In the genomic region with DNA sequence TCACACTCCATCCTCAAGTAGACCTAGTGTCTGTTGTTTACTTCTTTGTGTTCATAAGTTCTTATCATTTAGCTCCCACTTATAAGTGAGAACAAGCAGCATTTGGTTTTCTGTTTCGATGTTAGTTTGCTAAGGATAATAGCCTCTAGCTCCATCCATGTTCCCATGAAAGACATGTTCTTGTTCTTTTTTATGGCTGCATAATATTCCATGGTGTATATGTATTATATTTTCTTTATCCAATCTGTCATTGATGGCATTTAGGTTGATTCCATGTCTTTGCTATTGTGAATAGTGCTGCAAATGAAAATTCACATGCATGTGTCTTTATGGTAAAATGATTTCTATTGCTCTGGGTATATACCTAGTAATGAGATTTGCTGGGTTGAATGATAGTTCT, we compare ENCODE assay signal across 3 cellular contexts. TPM values are rescaled to one million over a fixed set of nuclear protein-coding genes. Genes with fewer than 3 reads are reported as not detected.
DNase-seq lines count a peak whose midpoint lies in the region; ATAC-seq, FAIRE-seq and TF ChIP-seq lines count a peak whose summit lies in the region.
"Not testable (repeated sequence)": the region's sequence is repeated elsewhere in the genome, so short reads cannot be mapped to it uniquely, and the experiment has no call there.

No MANE protein-coding gene starts in this region.

- H3K9me1 ChIP-seq in K562 (ENCODE audit: control insufficient read depth, insufficient read depth, low read length): not testable (repeated sequence)

- H3K4me2 ChIP-seq in K562 (ENCODE audit: insufficient read depth, low read length): not testable (repeated sequence)

- DNase-seq in GM19239 (ENCODE audit: insufficient read length, low spot score); K562 (ENCODE audit: extremely low read depth in 1 of 4, low spot score in 3 of 4): not testable (repeated sequence)

- peaks cover 0 to 24% of the 10 kb centered on the region in 2 experiments; a peak in 1 of 3 replicates for H3K36me3 ChIP-seq in HEK293 (ENCODE audit: control insufficient read depth in 2 of 2, insufficient read depth in 1 of 2, low read length in 2 of 2)
- H3K36me3 ChIP-seq in K562 (ENCODE audit: control insufficient read depth, insufficient read depth, low read length): peaks cover 40% of the 10 kb centered on the region; the same call in 2 of the 3 replicates

- in situ Hi-C loops in K562 (cut with MboI): not testable (repeated sequence)

- not testable (repeated sequence) for TF ChIP-seq RAD21 in K562 (CRISPR knock-in tag; conservative IDR thresholded peaks at IDR 0.05 in 1 of 2, IDR thresholded peaks at IDR 0.05 in 1 of 2)

- CTCF ChIA-PET in HEK293 (lab: Yijun Ruan, JAX): interaction anchor here (0.7 kb wide), 1 partner anchor 1534 kb away, joined by 3 read pairs; no protein-coding TSS in a partner anchor
- CTCF ChIA-PET in K562 (lab: Yijun Ruan, JAX; ENCODE audit: low intra/inter-chr PET ratio): not testable (repeated sequence)

- H2AFZ ChIP-seq in K562 (ENCODE audit: low read depth, low read length): not testable (repeated sequence)

- peak; percentile 23 for FAIRE-seq in GM19239 (lab: Jason Lieb, UNC)
- not testable (repeated sequence) for FAIRE-seq in K562 (lab: Jason Lieb, UNC)

- not testable (repeated sequence) for H3K27me3 ChIP-seq in K562 (ENCODE audit: control insufficient read depth in 2 of 2, insufficient read depth in 2 of 2, low read length in 2 of 2)

- H3K4me3 ChIP-seq in HEK293 (ENCODE audit: low read depth, low read length); K562: not testable (repeated sequence)

- not testable (repeated sequence) for H3K27ac ChIP-seq in HEK293 (ENCODE audit: extremely low read depth, low read depth, low read length); K562 (ENCODE audit: extremely low read depth, low read depth, low read length)

- WGBS in K562 (ENCODE audit: insufficient coverage, low coverage, missing lambda C conversion rate): 95% methylated on average over 1 of the region's 1 CpG

- BruUV-seq in K562 (replicated peaks; lab: Mats Ljungman, UMichigan): not testable (repeated sequence)

- not testable (repeated sequence) for TF ChIP-seq EP300 in K562 (IDR thresholded peaks at IDR 0.05; ENCODE audit: low read length)

- POLR2A ChIA-PET in HEK293 (lab: Yijun Ruan, JAX): not testable (repeated sequence)
- POLR2A ChIA-PET in K562 (lab: Yijun Ruan, JAX): interaction anchor here (1.0 kb wide), 1 partner anchor 17 kb away, joined by 3 read pairs; no protein-coding TSS in a partner anchor

- peaks cover 20% of the 10 kb centered on the region for H3K79me2 ChIP-seq in K562 (ENCODE audit: control insufficient read depth, insufficient read depth, low read length)

- not testable (repeated sequence) for H4K20me1 ChIP-seq in K562 (replicated peaks; ENCODE audit: control insufficient read depth, insufficient read depth, low read length)

- H3K4me1 ChIP-seq in HEK293 (ENCODE audit: control insufficient read depth, insufficient read depth, low read length): not testable (repeated sequence)
- H3K4me1 ChIP-seq in K562 (replicated peaks in 1 of 2; ENCODE audit: control insufficient read depth in 2 of 2, insufficient read depth in 2 of 2, low read length in 2 of 2): peaks cover 0 to 29% of the 10 kb centered on the region in 2 experiments; a peak in 4 of 5 replicates

- ATAC-seq in K562: not testable (repeated sequence)

- not testable (repeated sequence) for H3K9ac ChIP-seq in K562 (ENCODE audit: insufficient read depth in 1 of 2, low read depth in 2 of 2, low read length in 2 of 2)

- TF ChIP-seq POLR2A in K562 (conservative IDR thresholded peaks at IDR 0.05): not testable (repeated sequence)

- TF ChIP-seq CTCF in HEK293 (tag by site-specific recombination; IDR thresholded peaks at IDR 0.05); K562 (IDR thresholded peaks at IDR 0.05 in 2 of 3, conservative IDR thresholded peaks at IDR 0.05 in 1 of 3; ENCODE audit: insufficient read depth in 2 of 3, low read depth in 1 of 3, low read length in 3 of 3): not testable (repeated sequence)

- intact Hi-C loops in K562 (cut with micrococcal nuclease): not testable (repeated sequence)

- not testable (repeated sequence) for H3K9me3 ChIP-seq in HEK293 (ENCODE audit: control insufficient read depth, insufficient read depth, low read depth, low read length); K562 (replicated peaks; ENCODE audit: control insufficient read depth, insufficient read depth, low read depth, low read length)

TF ChIP-seq in HEK293, 187 proteins besides CTCF, POLR2A, EP300 and RAD21:
- TF ChIP-seq ZNF146 (tag by site-specific recombination; IDR thresholded peaks at IDR 0.05): peak; percentile 91

TF ChIP-seq in K562, 482 proteins besides CTCF, POLR2A, EP300 and RAD21:
- peak; percentile 76 for TF ChIP-seq ZNF146 (CRISPR knock-in tag; IDR thresholded peaks at IDR 0.05; ENCODE audit: unreplicated experiment)
- TF ChIP-seq KDM1A (IDR thresholded peaks at IDR 0.05): 0 out of 4 replicates have a peak, but pooled peaks of 1 of the 2 experiments have one; percentile 29
- peak; percentile 25 for TF ChIP-seq RBM25 (IDR thresholded peaks at IDR 0.05; ENCODE audit: low read depth, low read length, severe bottlenecking)

RNA-seq across cellular contexts. Expression of a gene that starts 51.9 kb away (rescaled TPM):
- 69.5 and 141 TPM in 2 replicates for total RNA-seq in K562 (2011; cell fraction: chromatin; rRNA removed; ENCODE audit: low replicate concordance)
- total RNA-seq in K562 (2011; cell fraction: nucleolus; rRNA removed): 25.3 and 29.7 TPM in 2 replicates
- 54.5 and 79.6 TPM in 2 replicates for total RNA-seq in K562 (2011; cell fraction: nucleoplasm; rRNA removed)
- total RNA-seq in K562 (2014; rRNA removed) (11.3 and 15.5 TPM in 2 replicates), K562 (2014; rRNA removed; fragmentation: Illumina TruSeq; extraction: Trizol) (22.3 and 23.1 TPM in 2 replicates), K562 (2015; rRNA removed; fragmentation: Illumina TruSeq; extraction: Trizol) (15.9 and 18.5 TPM in 2 replicates), K562 (2021) (13.7 and 14.1 TPM in 2 replicates)
- polyA plus RNA-seq in K562 (2011; rRNA removed) (23.3 and 41.9 TPM in 2 replicates), K562 (2014; fragmentation: Illumina TruSeq; extraction: Trizol) (13.1 and 14.7 TPM in 2 replicates), K562 (2014; fragmentation: Nextera tagmentation; extraction: Ambion mirVana) (10 to 100 TPM; 14.4 to 15.3 TPM), K562 (2014; rRNA removed) (12.1 and 12.8 TPM in 2 replicates)
- polyA plus RNA-seq in K562 (2011; cell fraction: cytosol; rRNA removed): 7.1 and 23.1 TPM in 2 replicates
- polyA plus RNA-seq in K562 (2011; cell fraction: nucleus; rRNA removed): 32.1 and 73.5 TPM in 2 replicates
- polyA plus RNA-seq in K562 (2012): 11.7 and 13.0 TPM in 2 replicates
- polyA minus RNA-seq in K562 (2011; rRNA and poly(A)+ RNA removed): 50.1 and 111 TPM in 2 replicates
- 7.6 and 17.4 TPM in 2 replicates for polyA minus RNA-seq in K562 (2011; cell fraction: cytosol; rRNA and poly(A)+ RNA removed)
- polyA minus RNA-seq in K562 (2011; cell fraction: nucleus; rRNA and poly(A)+ RNA removed): 56.5 and 184 TPM in 2 replicates
